ENCODE assay signal across 1 cellular context in the genomic region with DNA sequence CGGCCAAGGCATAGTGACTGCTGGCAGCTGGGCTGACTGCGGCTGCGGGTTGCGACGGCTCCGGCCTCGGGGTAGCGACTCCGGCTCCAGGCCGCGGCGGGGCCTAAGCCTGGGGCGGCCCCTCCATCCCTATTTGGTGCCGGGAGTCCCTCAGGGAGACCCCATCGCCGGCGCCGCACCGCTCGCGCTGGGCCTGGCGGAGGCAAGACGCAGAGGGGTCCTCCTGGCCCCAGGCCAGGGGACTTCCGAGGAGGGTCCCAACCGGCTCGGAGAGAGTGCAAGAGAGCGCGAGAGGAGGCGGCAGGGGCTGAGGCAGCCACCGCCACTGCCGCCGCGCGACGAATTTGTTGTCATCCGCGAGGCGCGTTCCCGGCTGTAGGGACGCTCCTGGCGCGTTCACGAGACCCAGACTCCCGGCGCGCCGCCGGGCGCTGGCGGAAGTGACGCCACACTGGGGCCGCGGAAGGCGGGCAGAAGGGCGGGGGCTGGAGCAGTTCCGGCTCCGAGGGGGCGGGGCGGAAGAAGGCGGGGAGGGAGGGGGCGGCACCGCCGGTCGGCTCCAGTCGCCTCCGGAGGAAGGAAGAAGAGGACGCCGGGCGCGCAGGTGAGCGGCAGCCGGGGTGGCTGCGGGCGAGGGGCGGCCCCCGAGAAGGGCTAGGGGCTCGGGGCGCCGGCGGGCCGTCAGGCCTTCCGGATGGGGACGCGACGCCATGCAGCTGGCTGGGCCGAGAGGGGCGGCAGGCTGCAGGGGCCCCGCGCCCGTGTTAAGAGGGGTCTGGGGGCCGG.
TF ChIP-seq lines count a peak whose summit lies in the region.

A gene with protein sequence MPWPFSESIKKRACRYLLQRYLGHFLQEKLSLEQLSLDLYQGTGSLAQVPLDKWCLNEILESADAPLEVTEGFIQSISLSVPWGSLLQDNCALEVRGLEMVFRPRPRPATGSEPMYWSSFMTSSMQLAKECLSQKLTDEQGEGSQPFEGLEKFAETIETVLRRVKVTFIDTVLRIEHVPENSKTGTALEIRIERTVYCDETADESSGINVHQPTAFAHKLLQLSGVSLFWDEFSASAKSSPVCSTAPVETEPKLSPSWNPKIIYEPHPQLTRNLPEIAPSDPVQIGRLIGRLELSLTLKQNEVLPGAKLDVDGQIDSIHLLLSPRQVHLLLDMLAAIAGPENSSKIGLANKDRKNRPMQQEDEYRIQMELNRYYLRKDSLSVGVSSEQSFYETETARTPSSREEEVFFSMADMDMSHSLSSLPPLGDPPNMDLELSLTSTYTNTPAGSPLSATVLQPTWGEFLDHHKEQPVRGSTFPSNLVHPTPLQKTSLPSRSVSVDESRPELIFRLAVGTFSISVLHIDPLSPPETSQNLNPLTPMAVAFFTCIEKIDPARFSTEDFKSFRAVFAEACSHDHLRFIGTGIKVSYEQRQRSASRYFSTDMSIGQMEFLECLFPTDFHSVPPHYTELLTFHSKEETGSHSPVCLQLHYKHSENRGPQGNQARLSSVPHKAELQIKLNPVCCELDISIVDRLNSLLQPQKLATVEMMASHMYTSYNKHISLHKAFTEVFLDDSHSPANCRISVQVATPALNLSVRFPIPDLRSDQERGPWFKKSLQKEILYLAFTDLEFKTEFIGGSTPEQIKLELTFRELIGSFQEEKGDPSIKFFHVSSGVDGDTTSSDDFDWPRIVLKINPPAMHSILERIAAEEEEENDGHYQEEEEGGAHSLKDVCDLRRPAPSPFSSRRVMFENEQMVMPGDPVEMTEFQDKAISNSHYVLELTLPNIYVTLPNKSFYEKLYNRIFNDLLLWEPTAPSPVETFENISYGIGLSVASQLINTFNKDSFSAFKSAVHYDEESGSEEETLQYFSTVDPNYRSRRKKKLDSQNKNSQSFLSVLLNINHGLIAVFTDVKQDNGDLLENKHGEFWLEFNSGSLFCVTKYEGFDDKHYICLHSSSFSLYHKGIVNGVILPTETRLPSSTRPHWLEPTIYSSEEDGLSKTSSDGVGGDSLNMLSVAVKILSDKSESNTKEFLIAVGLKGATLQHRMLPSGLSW (N-terminal part only) (minus strand): TSS at position 377 of the 786 bp plus-strand sequence. CDS start 365 bp downstream, at position 12.
A gene with protein sequence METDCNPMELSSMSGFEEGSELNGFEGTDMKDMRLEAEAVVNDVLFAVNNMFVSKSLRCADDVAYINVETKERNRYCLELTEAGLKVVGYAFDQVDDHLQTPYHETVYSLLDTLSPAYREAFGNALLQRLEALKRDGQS (plus strand): TSS at position 562 of the 786 bp plus-strand sequence. CDS start 18,722 bp downstream, outside the sequence.

TF ChIP-seq in K562, 482 proteins besides CTCF, POLR2A, EP300 and RAD21 (continued from another document and continues in another):
- TF ChIP-seq, protein P1, sequence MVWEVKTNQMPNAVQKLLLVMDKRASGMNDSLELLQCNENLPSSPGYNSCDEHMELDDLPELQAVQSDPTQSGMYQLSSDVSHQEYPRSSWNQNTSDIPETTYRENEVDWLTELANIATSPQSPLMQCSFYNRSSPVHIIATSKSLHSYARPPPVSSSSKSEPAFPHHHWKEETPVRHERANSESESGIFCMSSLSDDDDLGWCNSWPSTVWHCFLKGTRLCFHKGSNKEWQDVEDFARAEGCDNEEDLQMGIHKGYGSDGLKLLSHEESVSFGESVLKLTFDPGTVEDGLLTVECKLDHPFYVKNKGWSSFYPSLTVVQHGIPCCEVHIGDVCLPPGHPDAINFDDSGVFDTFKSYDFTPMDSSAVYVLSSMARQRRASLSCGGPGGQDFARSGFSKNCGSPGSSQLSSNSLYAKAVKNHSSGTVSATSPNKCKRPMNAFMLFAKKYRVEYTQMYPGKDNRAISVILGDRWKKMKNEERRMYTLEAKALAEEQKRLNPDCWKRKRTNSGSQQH (CRISPR knock-in tag; IDR thresholded peaks at IDR 0.05), result no peak
- TF ChIP-seq ZNF511 (CRISPR knock-in tag; IDR thresholded peaks at IDR 0.05) (no peak), ZNF696 (CRISPR knock-in tag; conservative IDR thresholded peaks at IDR 0.05) (no peak), ZBTB17 (CRISPR knock-in tag; IDR thresholded peaks at IDR 0.05) (no peak), ERF (CRISPR knock-in tag; IDR thresholded peaks at IDR 0.05) (0 out of 2 replicates have a peak, but pooled peaks have one; percentile 29), REST (CRISPR knock-in tag; IDR thresholded peaks at IDR 0.05; ENCODE audit: low read depth) (no peak), TFAP4 (CRISPR knock-in tag; IDR thresholded peaks at IDR 0.05; ENCODE audit: borderline replicate concordance) (0 out of 2 replicates have a peak, but pooled peaks have one; percentile 8), NR3C1 (CRISPR knock-in tag; IDR thresholded peaks at IDR 0.05) (no peak), KDM1A (IDR thresholded peaks at IDR 0.05) (no peak), BHLHE40 (IDR thresholded peaks at IDR 0.05; ENCODE audit: low read length) (0 out of 2 replicates have a peak, but pooled peaks have one; percentile 11), ZNF197 (CRISPR knock-in tag; IDR thresholded peaks at IDR 0.05; ENCODE audit: low read depth) (no peak), POLR2AphosphoS2 (IDR thresholded peaks at IDR 0.05; ENCODE audit: low read length) (no peak), MCM3 (IDR thresholded peaks at IDR 0.05) (no peak), POLR3G (IDR thresholded peaks at IDR 0.05; ENCODE audit: extremely low read depth, insufficient read length, insufficient replicate concordance) (no peak), SNRNP70 (optimal IDR thresholded peaks at IDR 0.05; ENCODE audit: low read depth, low read length) (no peak), ZNF740 (CRISPR knock-in tag; IDR thresholded peaks at IDR 0.05) (no peak), ZNF740 (tag; IDR thresholded peaks at IDR 0.05) (no peak), HCFC1 (IDR thresholded peaks at IDR 0.05; ENCODE audit: low read depth, low read length) (peak; percentile 56), SIX5 (IDR thresholded peaks at IDR 0.05; ENCODE audit: borderline replicate concordance in 1 of 2, insufficient read depth in 1 of 2, low read depth in 1 of 2, low read length in 2 of 2) (no peak), U2AF2 (optimal IDR thresholded peaks at IDR 0.05; ENCODE audit: low read depth, low read length) (no peak), TAF7 (tag; IDR thresholded peaks at IDR 0.05) (no peak), PRMT5 (CRISPR knock-in tag; IDR thresholded peaks at IDR 0.05) (no peak), ZSCAN32 (CRISPR knock-in tag; IDR thresholded peaks at IDR 0.05) (no peak), SREBF1 (IDR thresholded peaks at IDR 0.05; ENCODE audit: borderline replicate concordance, low read depth, low read length) (no peak)
- TF ChIP-seq, protein P2, sequence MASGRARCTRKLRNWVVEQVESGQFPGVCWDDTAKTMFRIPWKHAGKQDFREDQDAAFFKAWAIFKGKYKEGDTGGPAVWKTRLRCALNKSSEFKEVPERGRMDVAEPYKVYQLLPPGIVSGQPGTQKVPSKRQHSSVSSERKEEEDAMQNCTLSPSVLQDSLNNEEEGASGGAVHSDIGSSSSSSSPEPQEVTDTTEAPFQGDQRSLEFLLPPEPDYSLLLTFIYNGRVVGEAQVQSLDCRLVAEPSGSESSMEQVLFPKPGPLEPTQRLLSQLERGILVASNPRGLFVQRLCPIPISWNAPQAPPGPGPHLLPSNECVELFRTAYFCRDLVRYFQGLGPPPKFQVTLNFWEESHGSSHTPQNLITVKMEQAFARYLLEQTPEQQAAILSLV (tag; IDR thresholded peaks at IDR 0.05), result no peak
- TF ChIP-seq, protein P3, sequence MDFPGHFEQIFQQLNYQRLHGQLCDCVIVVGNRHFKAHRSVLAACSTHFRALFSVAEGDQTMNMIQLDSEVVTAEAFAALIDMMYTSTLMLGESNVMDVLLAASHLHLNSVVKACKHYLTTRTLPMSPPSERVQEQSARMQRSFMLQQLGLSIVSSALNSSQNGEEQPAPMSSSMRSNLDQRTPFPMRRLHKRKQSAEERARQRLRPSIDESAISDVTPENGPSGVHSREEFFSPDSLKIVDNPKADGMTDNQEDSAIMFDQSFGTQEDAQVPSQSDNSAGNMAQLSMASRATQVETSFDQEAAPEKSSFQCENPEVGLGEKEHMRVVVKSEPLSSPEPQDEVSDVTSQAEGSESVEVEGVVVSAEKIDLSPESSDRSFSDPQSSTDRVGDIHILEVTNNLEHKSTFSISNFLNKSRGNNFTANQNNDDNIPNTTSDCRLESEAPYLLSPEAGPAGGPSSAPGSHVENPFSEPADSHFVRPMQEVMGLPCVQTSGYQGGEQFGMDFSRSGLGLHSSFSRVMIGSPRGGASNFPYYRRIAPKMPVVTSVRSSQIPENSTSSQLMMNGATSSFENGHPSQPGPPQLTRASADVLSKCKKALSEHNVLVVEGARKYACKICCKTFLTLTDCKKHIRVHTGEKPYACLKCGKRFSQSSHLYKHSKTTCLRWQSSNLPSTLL (IDR thresholded peaks at IDR 0.05), result no peak
- TF ChIP-seq, protein P4, sequence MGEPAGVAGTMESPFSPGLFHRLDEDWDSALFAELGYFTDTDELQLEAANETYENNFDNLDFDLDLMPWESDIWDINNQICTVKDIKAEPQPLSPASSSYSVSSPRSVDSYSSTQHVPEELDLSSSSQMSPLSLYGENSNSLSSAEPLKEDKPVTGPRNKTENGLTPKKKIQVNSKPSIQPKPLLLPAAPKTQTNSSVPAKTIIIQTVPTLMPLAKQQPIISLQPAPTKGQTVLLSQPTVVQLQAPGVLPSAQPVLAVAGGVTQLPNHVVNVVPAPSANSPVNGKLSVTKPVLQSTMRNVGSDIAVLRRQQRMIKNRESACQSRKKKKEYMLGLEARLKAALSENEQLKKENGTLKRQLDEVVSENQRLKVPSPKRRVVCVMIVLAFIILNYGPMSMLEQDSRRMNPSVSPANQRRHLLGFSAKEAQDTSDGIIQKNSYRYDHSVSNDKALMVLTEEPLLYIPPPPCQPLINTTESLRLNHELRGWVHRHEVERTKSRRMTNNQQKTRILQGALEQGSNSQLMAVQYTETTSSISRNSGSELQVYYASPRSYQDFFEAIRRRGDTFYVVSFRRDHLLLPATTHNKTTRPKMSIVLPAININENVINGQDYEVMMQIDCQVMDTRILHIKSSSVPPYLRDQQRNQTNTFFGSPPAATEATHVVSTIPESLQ (CRISPR knock-in tag; IDR thresholded peaks at IDR 0.05), result no peak
- TF ChIP-seq, protein P5, sequence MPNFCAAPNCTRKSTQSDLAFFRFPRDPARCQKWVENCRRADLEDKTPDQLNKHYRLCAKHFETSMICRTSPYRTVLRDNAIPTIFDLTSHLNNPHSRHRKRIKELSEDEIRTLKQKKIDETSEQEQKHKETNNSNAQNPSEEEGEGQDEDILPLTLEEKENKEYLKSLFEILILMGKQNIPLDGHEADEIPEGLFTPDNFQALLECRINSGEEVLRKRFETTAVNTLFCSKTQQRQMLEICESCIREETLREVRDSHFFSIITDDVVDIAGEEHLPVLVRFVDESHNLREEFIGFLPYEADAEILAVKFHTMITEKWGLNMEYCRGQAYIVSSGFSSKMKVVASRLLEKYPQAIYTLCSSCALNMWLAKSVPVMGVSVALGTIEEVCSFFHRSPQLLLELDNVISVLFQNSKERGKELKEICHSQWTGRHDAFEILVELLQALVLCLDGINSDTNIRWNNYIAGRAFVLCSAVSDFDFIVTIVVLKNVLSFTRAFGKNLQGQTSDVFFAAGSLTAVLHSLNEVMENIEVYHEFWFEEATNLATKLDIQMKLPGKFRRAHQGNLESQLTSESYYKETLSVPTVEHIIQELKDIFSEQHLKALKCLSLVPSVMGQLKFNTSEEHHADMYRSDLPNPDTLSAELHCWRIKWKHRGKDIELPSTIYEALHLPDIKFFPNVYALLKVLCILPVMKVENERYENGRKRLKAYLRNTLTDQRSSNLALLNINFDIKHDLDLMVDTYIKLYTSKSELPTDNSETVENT (CRISPR knock-in tag; IDR thresholded peaks at IDR 0.05), result 0 out of 2 replicates have a peak, but pooled peaks have one; percentile 45
- TF ChIP-seq, protein P6, sequence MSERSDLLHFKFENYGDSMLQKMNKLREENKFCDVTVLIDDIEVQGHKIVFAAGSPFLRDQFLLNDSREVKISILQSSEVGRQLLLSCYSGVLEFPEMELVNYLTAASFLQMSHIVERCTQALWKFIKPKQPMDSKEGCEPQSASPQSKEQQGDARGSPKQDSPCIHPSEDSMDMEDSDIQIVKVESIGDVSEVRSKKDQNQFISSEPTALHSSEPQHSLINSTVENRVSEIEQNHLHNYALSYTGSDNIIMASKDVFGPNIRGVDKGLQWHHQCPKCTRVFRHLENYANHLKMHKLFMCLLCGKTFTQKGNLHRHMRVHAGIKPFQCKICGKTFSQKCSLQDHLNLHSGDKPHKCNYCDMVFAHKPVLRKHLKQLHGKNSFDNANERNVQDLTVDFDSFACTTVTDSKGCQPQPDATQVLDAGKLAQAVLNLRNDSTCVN (CRISPR knock-in tag; IDR thresholded peaks at IDR 0.05), result no peak
